24 cellular contexts compared by ENCODE assay signal in the genomic region with DNA sequence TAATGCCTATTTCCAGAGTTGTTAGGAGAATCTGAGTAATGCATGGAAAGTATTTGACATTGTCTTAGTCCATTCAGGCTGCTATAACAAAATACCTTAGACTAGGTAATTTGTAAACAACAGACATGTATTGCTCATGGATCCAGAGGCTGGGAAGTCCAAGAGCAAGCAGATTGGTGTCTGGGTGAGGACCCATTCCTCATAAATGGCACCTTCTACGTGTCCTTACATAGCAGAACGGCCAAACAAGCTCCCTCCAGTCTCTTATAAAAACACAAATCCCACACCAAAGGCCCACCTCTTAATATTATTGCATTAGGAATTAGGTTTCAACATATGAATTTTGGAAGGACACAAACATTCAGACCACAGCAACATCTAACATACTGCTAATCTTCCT.
"Had no signal": no experiment of that assay in that cellular context is flagged by ENCODE, and none has a peak within 500 bp of the region (broad histone marks: within the 10 kb centered on the region; RNA-seq: fewer than 3 reads in every experiment).

No MANE protein-coding gene starts in this region.

- H3K27ac Mint-ChIP-seq: immature natural killer cell; memory B cell; naive thymus-derived CD8-positive, alpha-beta T cell; stimulated activated naive CD8-positive, alpha-beta T cell treated with anti-CD3 and anti-CD28 coated beads, Interleukin-15, Interleukin-2, amounts not matched to agents 100 ng/mL and 50 ng/mL, for 24 hours; type B pancreatic cell had no signal

- H3K27me3 Mint-ChIP-seq: memory B cell; stimulated activated naive CD8-positive, alpha-beta T cell treated with anti-CD3 and anti-CD28 coated beads, Interleukin-15, Interleukin-2, amounts not matched to agents 100 ng/mL and 50 ng/mL, for 24 hours; type B pancreatic cell had no signal

- ATAC-seq: naive thymus-derived CD8-positive, alpha-beta T cell; sciatic nerve; stimulated activated effector memory CD8-positive, alpha-beta T cell treated with anti-CD3 and anti-CD28 coated beads, Interleukin-12 subunit alpha, Interleukin-12 subunit beta, amount 100 ng/mL, for 72 hours had no signal

- H3K4me1 ChIP-seq: psoas muscle, spleen, uterus had no signal

- H3K4me3 Mint-ChIP-seq: immature natural killer cell; memory B cell; naive thymus-derived CD8-positive, alpha-beta T cell; nephron; neural crest cell; stimulated activated effector memory CD8-positive, alpha-beta T cell treated with anti-CD3 and anti-CD28 coated beads, Interleukin-12 subunit alpha, Interleukin-12 subunit beta, amount 100 ng/mL, for 72 hours; stimulated activated naive CD8-positive, alpha-beta T cell treated with anti-CD3 and anti-CD28 coated beads, Interleukin-15, Interleukin-2, amounts not matched to agents 100 ng/mL and 50 ng/mL, for 24 hours; type B pancreatic cell had no signal

- H3K27ac ChIP-seq: left lung, psoas muscle, spleen, tibial artery, uterus had no signal

- H3K4me1 Mint-ChIP-seq: memory B cell, neural crest cell had no signal

- DNase-seq: immature natural killer cell; kidney; left colon; naive thymus-derived CD8-positive, alpha-beta T cell; nucleus accumbens; pancreas; posterior cingulate gyrus; psoas muscle; small intestine; spleen; stimulated activated CD4-positive, alpha-beta T cell treated with anti-CD3 and anti-CD28 coated beads, Interleukin-4, amount 100 ng/mL, for 24 hours; stimulated activated naive CD4-positive, alpha-beta T cell; tibial artery; uterus had no signal

- H3K9me3 Mint-ChIP-seq: immature natural killer cell; stimulated activated effector memory CD8-positive, alpha-beta T cell treated with anti-CD3 and anti-CD28 coated beads, Interleukin-12 subunit alpha, Interleukin-12 subunit beta, amount 100 ng/mL, for 72 hours; stimulated activated naive CD8-positive, alpha-beta T cell treated with anti-CD3 and anti-CD28 coated beads, Interleukin-15, Interleukin-2, amounts not matched to agents 100 ng/mL and 50 ng/mL, for 24 hours; type B pancreatic cell had no signal

- H3K36me3 Mint-ChIP-seq: stimulated activated effector memory CD8-positive, alpha-beta T cell treated with anti-CD3 and anti-CD28 coated beads, Interleukin-12 subunit alpha, Interleukin-12 subunit beta, amount 100 ng/mL, for 72 hours had no signal

- H3K36me3 ChIP-seq: left lung, pancreas, uterus had no signal

- H3K9me3 ChIP-seq: left lung, pancreas, psoas muscle, tibial artery, uterus had no signal

- FAIRE-seq: islet of Langerhans, kidney, pancreas, small intestine had no signal

- H3K27me3 ChIP-seq: left lung, pancreas, spleen, tibial artery, uterus had no signal

- H3K4me3 ChIP-seq: left lung, lung, pancreas, psoas muscle, spleen, tibial artery, uterus had no signal
